In the genomic region with DNA sequence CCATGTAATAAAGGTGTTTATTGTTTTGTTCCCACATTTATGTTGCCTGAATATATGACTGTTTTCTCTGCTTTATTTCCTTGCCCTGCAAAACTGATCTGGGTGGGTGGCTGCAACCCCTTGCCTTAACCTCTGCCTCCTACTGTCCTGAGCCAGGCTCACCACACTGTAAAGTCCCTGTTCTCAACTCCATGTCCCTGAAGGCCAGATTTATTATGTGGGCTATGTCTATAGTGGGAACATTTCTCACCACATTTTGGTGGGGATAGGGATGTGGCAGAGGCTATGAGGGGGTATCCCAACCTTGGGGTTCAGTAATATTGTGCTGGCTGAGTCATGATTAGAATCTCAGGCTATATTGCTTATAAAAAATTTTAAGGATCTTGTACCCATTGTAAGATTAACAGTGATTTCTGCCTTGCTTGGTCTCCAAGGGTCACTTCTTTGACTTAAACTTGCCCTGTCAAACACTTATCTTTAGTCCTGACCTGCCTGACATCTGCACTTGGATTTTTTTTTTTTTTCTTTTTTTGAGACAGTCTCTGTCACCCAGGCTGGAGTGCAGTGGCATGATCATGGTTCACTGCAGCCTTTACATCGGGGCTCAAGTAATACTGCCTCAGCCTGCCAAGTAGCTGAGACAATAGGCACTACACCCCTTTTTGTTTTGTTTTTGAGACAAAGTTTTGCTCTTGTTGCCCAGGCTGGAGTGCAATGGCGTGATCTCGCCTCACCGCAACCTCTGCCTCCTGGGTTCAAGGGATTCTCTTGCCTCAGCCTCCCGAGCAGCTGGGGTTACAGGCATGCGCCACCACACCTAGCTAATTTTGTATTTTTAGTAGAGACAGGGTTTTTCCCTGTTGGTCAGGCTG, we compare ENCODE assay signal across 13 cellular contexts. TPM values are rescaled to one million over a fixed set of nuclear protein-coding genes. Genes with fewer than 3 reads are reported as not detected.
A peak's percentile ranks its signal among the peaks of the same experiment; 100 is the strongest.
DNase-seq lines count a peak whose midpoint lies in the region; ATAC-seq and TF ChIP-seq lines count a peak whose summit lies in the region.
"Had no signal": no experiment of that assay in that cellular context is flagged by ENCODE, and none has a peak within 500 bp of the region (broad histone marks: within the 10 kb centered on the region; RNA-seq: fewer than 3 reads in every experiment).

No MANE protein-coding gene starts in this region.

- H3F3A ChIP-seq in PC-9 (ENCODE audit: insufficient read depth, low read depth), result peaks cover 90% of the 10 kb centered on the region

- POLR2A ChIA-PET in PC-9 (lab: Charles Lee; ENCODE audit: unreplicated experiment), result no interaction called here

- H3K36me3 ChIP-seq in PC-9 (ENCODE audit: low read depth) (peaks cover 49% of the 10 kb centered on the region), mammary epithelial cell (ENCODE audit: insufficient read depth, low read length) (peaks cover 24% of the 10 kb centered on the region), gastrocnemius medialis (peaks cover 0 to 41% of the 10 kb centered on the region in 2 donors)

- H2AFZ ChIP-seq in PC-9 (no peak overlapping the region), mammary epithelial cell (ENCODE audit: low read depth, low read length) (no peak overlapping the region)

- intact Hi-C loops in PC-9 (cut with micrococcal nuclease; ENCODE audit: unreplicated experiment) (no loop called here), mammary epithelial cell (cut with micrococcal nuclease) (no loop called here), gastrocnemius medialis (cut with DNase I; ENCODE audit: low total_unique reads) (loop anchor here (5.0 kb wide), 2 partner anchors 523 to 827 kb away; no protein-coding TSS in a partner anchor)

- peak overlapping the region; percentile 84; the same call in 1 of the 2 replicates for H3K4me2 ChIP-seq in PC-9
- peak overlapping the region; percentile 86 for H3K4me2 ChIP-seq in mammary epithelial cell (ENCODE audit: insufficient read depth, low read depth, low read length)

- H3K4me1 ChIP-seq in PC-9 (replicated peaks; ENCODE audit: insufficient read depth) (peaks cover 22% of the 10 kb centered on the region), mammary epithelial cell (ENCODE audit: insufficient read depth, low read length) (peaks cover 19% of the 10 kb centered on the region), gastrocnemius medialis (peaks cover 14% of the 10 kb centered on the region in 2 donors)

- H3K27ac Mint-ChIP-seq in activated naive CD4-positive, alpha-beta T cell treated with anti-CD3 and anti-CD28 coated beads, Interleukin-2, amount 50 U/mL, for 24 hours, result peak overlapping the region; percentile 84
- H3K27ac Mint-ChIP-seq in stimulated activated naive B cell treated with anti-CD40 and anti-IgM and Interleukin-4, amounts not matched to agents 10 μg/mL and 1 μg/mL and 100 μg/mL, for 72 hours, result peak overlapping the region; percentile 91

- peaks cover 57% of the 10 kb centered on the region for H3K79me2 ChIP-seq in PC-9 (ENCODE audit: low read depth)
- peaks cover 45% of the 10 kb centered on the region for H3K79me2 ChIP-seq in mammary epithelial cell (ENCODE audit: insufficient read depth, low read length)

- ATAC-seq in stimulated activated naive B cell treated with anti-CD40 and anti-IgM and Interleukin-4, amounts not matched to agents 10 μg/mL and 1 μg/mL and 100 μg/mL, for 72 hours (replicated peaks), result no peak
- ATAC-seq in gastrocnemius medialis, result no peak
- ATAC-seq in GM18502 (IDR thresholded peaks at IDR 0.05; ENCODE audit: poor library complexity, unreplicated experiment), result no peak

- no peak overlapping the region for H3K9ac ChIP-seq in mammary epithelial cell (ENCODE audit: insufficient read depth, low read length)

- in situ Hi-C loops in mammary epithelial cell (cut with MboI; ENCODE audit: low sequenced_read_pairs in 2 of 2), result loop anchor here in 1 of 2 donors (25.0 kb wide), 1 partner anchor 708 kb away; the partner anchor contains the start of gene TESK2
- in situ Hi-C loops in gastrocnemius medialis (cut with MboI; ENCODE audit: low sequenced_read_pairs in 4 of 4), result loop anchor here in 1 of 4 donors (25.0 kb wide), 2 partner anchors 208 to 733 kb away; partner anchors contain the start of genes CCDC163, EIF2B3, MMACHC and PRDX1

- H3K27me3 Mint-ChIP-seq in activated naive CD4-positive, alpha-beta T cell treated with anti-CD3 and anti-CD28 coated beads, Interleukin-2, amount 50 U/mL, for 24 hours, result no peaks in the 10 kb centered on the region
- no peaks in the 10 kb centered on the region for H3K27me3 Mint-ChIP-seq in stimulated activated naive B cell treated with anti-CD40 and anti-IgM and Interleukin-4, amounts not matched to agents 10 μg/mL and 1 μg/mL and 100 μg/mL, for 72 hours

- no peak for TF ChIP-seq CTCF in PC-9 (conservative IDR thresholded peaks at IDR 0.05)
- no peak for TF ChIP-seq CTCF in mammary epithelial cell (conservative IDR thresholded peaks at IDR 0.05 in 1 of 2, IDR thresholded peaks at IDR 0.05 in 1 of 2; ENCODE audit: extremely low read depth in 1 of 2, insufficient read depth in 1 of 2, low read depth in 1 of 2, low read length in 2 of 2)
- TF ChIP-seq CTCF in gastrocnemius medialis (IDR thresholded peaks at IDR 0.05 in 4 of 5, conservative IDR thresholded peaks at IDR 0.05 in 1 of 5), result no peak

- H3K4me1 Mint-ChIP-seq in activated naive CD4-positive, alpha-beta T cell treated with anti-CD3 and anti-CD28 coated beads, Interleukin-2, amount 50 U/mL, for 24 hours, result peaks cover 51% of the 10 kb centered on the region
- H3K4me1 Mint-ChIP-seq in stimulated activated naive B cell treated with anti-CD40 and anti-IgM and Interleukin-4, amounts not matched to agents 10 μg/mL and 1 μg/mL and 100 μg/mL, for 72 hours, result peaks cover 37 to 66% of the 10 kb centered on the region in 2 donors

- H3K9me3 Mint-ChIP-seq in activated naive CD4-positive, alpha-beta T cell treated with anti-CD3 and anti-CD28 coated beads, Interleukin-2, amount 50 U/mL, for 24 hours, result no peaks in the 10 kb centered on the region
- no peaks in the 10 kb centered on the region for H3K9me3 Mint-ChIP-seq in stimulated activated naive B cell treated with anti-CD40 and anti-IgM and Interleukin-4, amounts not matched to agents 10 μg/mL and 1 μg/mL and 100 μg/mL, for 72 hours

- no peaks in the 10 kb centered on the region for H3K9me2 ChIP-seq in PC-9 (ENCODE audit: insufficient read depth)

- H4K20me1 ChIP-seq in PC-9 (ENCODE audit: insufficient read depth) (peaks cover 43% of the 10 kb centered on the region), mammary epithelial cell (ENCODE audit: insufficient read depth, low read length) (peaks cover 7% of the 10 kb centered on the region)

- BruUV-seq in PC-9 (replicated peaks; lab: Mats Ljungman, UMichigan) (no TSS peak), mammary epithelial cell (replicated peaks; lab: Mats Ljungman, UMichigan) (no TSS peak)

- 83% methylated on average over 4 of the region's 6 CpGs for WGBS in mammary epithelial cell (ENCODE audit: low coverage, missing lambda C conversion rate)

- H3K36me3 Mint-ChIP-seq in activated naive CD4-positive, alpha-beta T cell treated with anti-CD3 and anti-CD28 coated beads, Interleukin-2, amount 50 U/mL, for 24 hours, result peaks cover 38% of the 10 kb centered on the region
- H3K36me3 Mint-ChIP-seq in stimulated activated naive B cell treated with anti-CD40 and anti-IgM and Interleukin-4, amounts not matched to agents 10 μg/mL and 1 μg/mL and 100 μg/mL, for 72 hours, result peaks cover 65 to 76% of the 10 kb centered on the region in 2 donors

- no peak for DNase-seq in activated naive CD4-positive, alpha-beta T cell (lab: John Stamatoyannopoulos, UW)
- DNase-seq in PC-9 (no peak), mammary epithelial cell (no peak), gastrocnemius medialis (no peak)
- DNase-seq in stimulated activated naive B cell treated with anti-CD40 and anti-IgM and Interleukin-4, amounts not matched to agents 10 μg/mL and 1 μg/mL and 100 μg/mL, for 72 hours, result no peak
- DNase-seq in stimulated activated CD4-positive, alpha-beta T cell treated with anti-CD3 and anti-CD28 coated beads, Interleukin-12 subunit alpha, Interleukin-12 subunit beta, amount 100 ng/mL, for 4 hours, result no peak
- DNase-seq: colonic mucosa; SIG-M5; stimulated activated CD4-positive, alpha-beta T cell treated with anti-CD3 and anti-CD28 coated beads, Interleukin-1b, Interleukin-23, amount 100 ng/mL, for 48 hours; stimulated activated naive CD4-positive, alpha-beta T cell had no signal

- no peak for TF ChIP-seq POLR2A in gastrocnemius medialis (IDR thresholded peaks at IDR 0.05)

- H3K4me3 ChIP-seq in PC-9, result no peak overlapping the region
- no peak overlapping the region for H3K4me3 ChIP-seq in mammary epithelial cell (replicated peaks in 1 of 3; ENCODE audit: insufficient read depth in 1 of 3, low read depth in 2 of 3, low read length in 3 of 3)
- H3K4me3 ChIP-seq in gastrocnemius medialis, result no peak overlapping the region
- H3K4me3 ChIP-seq: colonic mucosa, prostate gland had no signal

- H3K27me3 ChIP-seq in PC-9 (ENCODE audit: insufficient read depth, low read depth) (no peaks in the 10 kb centered on the region), mammary epithelial cell (ENCODE audit: insufficient read depth, low read length) (no peaks in the 10 kb centered on the region), gastrocnemius medialis (no peaks in the 10 kb centered on the region)
- H3K27me3 ChIP-seq: colonic mucosa had no signal

- H3K27ac ChIP-seq in PC-9 (no peak overlapping the region), mammary epithelial cell (ENCODE audit: insufficient read depth, low read depth, low read length) (no peak overlapping the region), gastrocnemius medialis (peak overlapping the region in 1 of 4 donors; percentile 9)
- H3K27ac ChIP-seq: colonic mucosa, prostate gland had no signal

- H3K4me3 Mint-ChIP-seq in activated naive CD4-positive, alpha-beta T cell treated with anti-CD3 and anti-CD28 coated beads, Interleukin-2, amount 50 U/mL, for 24 hours, result peak overlapping the region; percentile 97
- peak overlapping the region; percentile 46 to 78 for H3K4me3 Mint-ChIP-seq in stimulated activated naive B cell treated with anti-CD40 and anti-IgM and Interleukin-4, amounts not matched to agents 10 μg/mL and 1 μg/mL and 100 μg/mL, for 72 hours

- H3K9me3 ChIP-seq in PC-9 (ENCODE audit: insufficient read depth, low read depth), result no peaks in the 10 kb centered on the region
- H3K9me3 ChIP-seq in mammary epithelial cell (replicated peaks; ENCODE audit: insufficient read depth, low read length), result no peaks in the 10 kb centered on the region
- H3K9me3 ChIP-seq in gastrocnemius medialis, result no peaks in the 10 kb centered on the region
- H3K9me3 ChIP-seq: colonic mucosa, prostate gland had no signal

- CTCF ChIA-PET in PC-9 (lab: Charles Lee) (no interaction called here), mammary epithelial cell (lab: Charles Lee; ENCODE audit: low non-redundant PET) (no interaction called here)

- dilution Hi-C loops in mammary epithelial cell (cut with HindIII; ENCODE audit: low sequenced_read_pairs), result loop anchor here (5.0 kb wide), 2 partner anchors 47 to 88 kb away; partner anchors contain the start of gene RNU5D-1

RNA-seq across cellular contexts. Expression of gene RPS8, which starts 3.6 kb away (rescaled TPM):
- total RNA-seq in PC-9 (2021) (2,059 and 2,176 TPM in 2 replicates), mammary epithelial cell (1,000 to 10,000 TPM; 1,053 to 1,537 TPM), gastrocnemius medialis (1,000 to 10,000 TPM; 1,137 to 2,085 (median 1,818) TPM)
- polyA plus RNA-seq in mammary epithelial cell, result 2,133 TPM
- polyA minus RNA-seq in mammary epithelial cell, result 614 TPM

RNA-seq across cellular contexts. Expression of gene BEST4, which starts 9.0 kb away (rescaled TPM):
- total RNA-seq in PC-9 (2021) (0.70 and 1.3 TPM in 2 replicates), mammary epithelial cell (under 1 TPM; 0.33 to 0.52 TPM), gastrocnemius medialis (under 1 TPM in 1 of 4 donors, not detected in 3; 0.32 TPM)
- 0.39 TPM for polyA plus RNA-seq in mammary epithelial cell
- not detected for polyA minus RNA-seq in mammary epithelial cell
- total RNA-seq: prostate gland had no signal

RNA-seq across cellular contexts. Expression of gene PLK3, which starts 21.2 kb away (rescaled TPM):
- total RNA-seq in PC-9 (2021), result 12.7 and 13.0 TPM in 2 replicates
- total RNA-seq in mammary epithelial cell, result 100 to 1,000 TPM in 1 of 2 donors, 10 to 100 TPM in 1; 53.5 to 101 TPM
- 54.6 TPM for polyA plus RNA-seq in mammary epithelial cell
- 73.4 TPM for polyA minus RNA-seq in mammary epithelial cell
- total RNA-seq in gastrocnemius medialis, result 1 to 10 TPM; 1.6 to 4.3 (median 3.6) TPM

RNA-seq across cellular contexts. Expression of gene DYNLT4, which starts 28.2 kb away (rescaled TPM):
- 2.8 and 4.3 TPM in 2 replicates for total RNA-seq in PC-9 (2021)
- not detected for total RNA-seq in mammary epithelial cell
- polyA plus RNA-seq in mammary epithelial cell, result not detected
- polyA minus RNA-seq in mammary epithelial cell, result not detected
- total RNA-seq in gastrocnemius medialis, result not detected

RNA-seq across cellular contexts. Expression of gene BTBD19, which starts 29.4 kb away (rescaled TPM):
- 6.2 and 7.3 TPM in 2 replicates for total RNA-seq in PC-9 (2021)
- 10 to 100 TPM in 1 of 2 donors, 1 to 10 TPM in 1; 2.3 to 27.3 TPM for total RNA-seq in mammary epithelial cell
- polyA plus RNA-seq in mammary epithelial cell, result 4.6 TPM
- polyA minus RNA-seq in mammary epithelial cell, result 22.7 TPM
- total RNA-seq in gastrocnemius medialis, result 1 to 10 TPM in 1 of 4 donors, under 1 TPM in 2, not detected in 1; 0.71 to 1.4 (median 0.91) TPM
